Comparison of ENCODE assay signal across 16 cellular contexts in genomic region chr6:116381000-116381399, GRCh38.
"Had no signal": no experiment of that assay in that cellular context is flagged by ENCODE, and none has a peak within 500 bp of the region (broad histone marks: within the 10 kb centered on the region; RNA-seq: fewer than 3 reads in every experiment).

No MANE protein-coding gene starts in this region.

- DNase-seq: activated CD4-positive, alpha-beta T cell treated with anti-CD3 and anti-CD28 coated beads for 4 hours; activated CD8-positive, alpha-beta memory T cell treated with anti-CD3 and anti-CD28 coated beads, Interleukin-2, amount 50 U/mL, for 48 hours; activated CD8-positive, alpha-beta T cell treated with anti-CD3 and anti-CD28 coated beads, Interleukin-2, amount 10 ng/mL, durations not matched to agents 7 days and 5 days; activated naive CD8-positive, alpha-beta T cell treated with anti-CD3 and anti-CD28 coated beads, Interleukin-2, amount 10 ng/mL, durations not matched to agents 7 days and 5 days; aorta; central memory CD4-positive, alpha-beta T cell; effector memory CD8-positive, alpha-beta T cell; foreskin melanocyte; heart left ventricle; left lung; mesenchymal stem cell; ovary; stimulated activated CD4-positive, alpha-beta T cell treated with anti-CD3 and anti-CD28 coated beads, Interleukin-12 subunit alpha, Interleukin-12 subunit beta, amount 100 ng/mL, for 4 hours; stimulated activated naive CD4-positive, alpha-beta T cell treated with Interleukin-2 at 50 U/mL for 16 hours had no signal

- H3K27ac ChIP-seq: heart left ventricle, left lung, ovary, suprapubic skin had no signal

- ATAC-seq: activated CD8-positive, alpha-beta T cell treated with anti-CD3 and anti-CD28 coated beads, Interleukin-2, amount 10 ng/mL, durations not matched to agents 7 days and 5 days; effector memory CD8-positive, alpha-beta T cell; heart left ventricle; left lung had no signal

- H3K27me3 ChIP-seq: heart left ventricle, left lung, ovary, suprapubic skin had no signal

- H3K4me3 ChIP-seq: heart left ventricle, left lung, ovary, suprapubic skin had no signal

- H3K36me3 Mint-ChIP-seq: activated naive CD8-positive, alpha-beta T cell treated with anti-CD3 and anti-CD28 coated beads, Interleukin-2, amount 10 ng/mL, durations not matched to agents 7 days and 5 days had no signal

- H3K27ac Mint-ChIP-seq: activated CD8-positive, alpha-beta T cell treated with anti-CD3 and anti-CD28 coated beads, Interleukin-2, amount 10 ng/mL, durations not matched to agents 7 days and 5 days; activated naive CD8-positive, alpha-beta T cell treated with anti-CD3 and anti-CD28 coated beads, Interleukin-2, amount 10 ng/mL, durations not matched to agents 7 days and 5 days; dendritic cell treated with granulocyte-macrophage colony-stimulating factor and Interleukin-4, amounts not matched to agents 40 ng/mL and 50 ng/mL, for 4 days; effector memory CD8-positive, alpha-beta T cell had no signal

- H3K36me3 ChIP-seq: left lung, ovary, suprapubic skin had no signal

- H3K9me3 Mint-ChIP-seq: activated naive CD8-positive, alpha-beta T cell treated with anti-CD3 and anti-CD28 coated beads, Interleukin-2, amount 10 ng/mL, durations not matched to agents 7 days and 5 days; dendritic cell treated with granulocyte-macrophage colony-stimulating factor and Interleukin-4, amounts not matched to agents 40 ng/mL and 50 ng/mL, for 4 days; effector memory CD8-positive, alpha-beta T cell had no signal

- H3K4me3 Mint-ChIP-seq: activated CD8-positive, alpha-beta T cell treated with anti-CD3 and anti-CD28 coated beads, Interleukin-2, amount 10 ng/mL, durations not matched to agents 7 days and 5 days; activated naive CD8-positive, alpha-beta T cell treated with anti-CD3 and anti-CD28 coated beads, Interleukin-2, amount 10 ng/mL, durations not matched to agents 7 days and 5 days; effector memory CD8-positive, alpha-beta T cell had no signal

- H3K27me3 Mint-ChIP-seq: dendritic cell treated with granulocyte-macrophage colony-stimulating factor and Interleukin-4, amounts not matched to agents 40 ng/mL and 50 ng/mL, for 4 days had no signal

- H3K4me1 Mint-ChIP-seq: activated naive CD8-positive, alpha-beta T cell treated with anti-CD3 and anti-CD28 coated beads, Interleukin-2, amount 10 ng/mL, durations not matched to agents 7 days and 5 days had no signal

- H3K9me3 ChIP-seq: heart left ventricle, left lung, ovary, suprapubic skin had no signal
